ENCODE assay signal across 9 cellular contexts in the genomic region with DNA sequence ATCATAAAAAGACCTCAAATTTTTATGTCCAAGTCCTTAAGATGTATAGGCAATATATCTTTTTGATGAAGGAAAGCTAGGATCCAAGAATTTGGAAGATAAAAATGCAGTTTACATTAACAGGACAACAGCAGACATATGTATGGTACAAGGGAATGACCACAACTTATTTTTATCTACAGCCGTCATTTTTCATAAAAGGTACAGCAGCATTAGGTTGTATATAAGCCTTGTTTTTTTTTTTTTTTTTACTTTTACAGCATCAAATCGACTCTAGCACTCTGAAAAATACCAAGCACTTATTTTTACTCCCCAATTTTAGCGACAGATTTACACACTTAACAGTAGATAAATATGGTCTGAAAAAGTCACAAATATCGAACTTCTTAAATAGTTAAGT. TPM values are rescaled to one million over a fixed set of nuclear protein-coding genes. Genes with fewer than 3 reads are reported as not detected.
A peak's percentile ranks its signal among the peaks of the same experiment; 100 is the strongest.
DNase-seq lines count a peak whose midpoint lies in the region; ATAC-seq, FAIRE-seq and TF ChIP-seq lines count a peak whose summit lies in the region.
"Had no signal": no experiment of that assay in that cellular context is flagged by ENCODE, and none has a peak within 500 bp of the region (broad histone marks: within the 10 kb centered on the region; RNA-seq: fewer than 3 reads in every experiment).

No MANE protein-coding gene starts in this region.

- TF ChIP-seq POLR2A in A549 (IDR thresholded peaks at IDR 0.05; ENCODE audit: low read length), result no peak
- no peak for TF ChIP-seq POLR2A in GM12892 (IDR thresholded peaks at IDR 0.05; ENCODE audit: low read depth, low read length)

- 1% methylated on average over 4 of the region's 4 CpGs for WGBS in A549 (ENCODE audit: missing lambda C conversion rate)

- in situ Hi-C loops in brain microvascular endothelial cell (cut with HindIII; ENCODE audit: low pct_ligation_motif_present, low sequenced_read_pairs), result no loop called here

- H3K4me1 ChIP-seq in A549 (peaks cover 42% of the 10 kb centered on the region), mucosa of rectum (ENCODE audit: control insufficient read depth in 2 of 2, insufficient read depth in 2 of 2, low read length in 2 of 2) (peaks cover 24 to 26% of the 10 kb centered on the region in 2 donors)

- TF ChIP-seq EP300 in A549 (IDR thresholded peaks at IDR 0.05), result no peak

- H3K4me3 ChIP-seq in A549, result peak overlapping the region; percentile 97
- peak overlapping the region; percentile 66 for H3K4me3 ChIP-seq in HL-60 (replicated peaks; ENCODE audit: insufficient read depth, low read length)
- H3K4me3 ChIP-seq in brain microvascular endothelial cell (ENCODE audit: low read depth, low read length), result peak overlapping the region; percentile 88
- peak overlapping the region; percentile 85 to 93 for H3K4me3 ChIP-seq in mucosa of rectum (ENCODE audit: low read length in 2 of 2)

- TF ChIP-seq RAD21 in A549 (conservative IDR thresholded peaks at IDR 0.05 in 1 of 2, IDR thresholded peaks at IDR 0.05 in 1 of 2), result no peak

- DNase-seq in A549 (ENCODE audit: low read depth in 1 of 2, low spot score in 1 of 2) (no peak), HL-60 (ENCODE audit: low read depth in 1 of 2, low spot score in 1 of 2) (peak in 1 of 2 experiments; percentile 18), brain microvascular endothelial cell (no peak), iPS-NIHi7 (ENCODE audit: extremely low spot score) (no peak), NCI-H2081 treated with DMSO at 0.1 percent for 48 hours (lab: John Stamatoyannopoulos, UW) (no peak), GM12892 (ENCODE audit: insufficient read length) (no peak), NCI-H2029 treated with DMSO at 0.1 percent for 48 hours (lab: John Stamatoyannopoulos, UW) (no peak)
- DNase-seq: KBM-7 had no signal

- TF ChIP-seq CTCF in A549 (IDR thresholded peaks at IDR 0.05) (no peak), HL-60 (IDR thresholded peaks at IDR 0.05; ENCODE audit: insufficient read depth, low read length) (no peak), brain microvascular endothelial cell (IDR thresholded peaks at IDR 0.05; ENCODE audit: low read depth, low read length, missing control alignments) (no peak)

- CTCF ChIA-PET in A549 (lab: Yijun Ruan, JAX), result interaction anchor here (1.9 kb wide), 1 partner anchor 64 kb away, joined by 7 read pairs; no protein-coding TSS in a partner anchor

- H3K36me3 ChIP-seq in brain microvascular endothelial cell (replicated peaks) (peaks cover 19% of the 10 kb centered on the region), mucosa of rectum (ENCODE audit: control insufficient read depth in 2 of 2, insufficient read depth in 2 of 2, low read length in 2 of 2) (peaks cover 13 to 15% of the 10 kb centered on the region in 2 donors)

- peak overlapping the region; percentile 92 to 95 for H3K9ac ChIP-seq in mucosa of rectum (ENCODE audit: low read depth in 1 of 2, low read length in 2 of 2)

- H3K27ac ChIP-seq in A549 (peak overlapping the region; percentile 21 to 98; a peak in 5 of 6 replicates), HL-60 (replicated peaks) (peak overlapping the region; percentile 100), brain microvascular endothelial cell (no peak overlapping the region), mucosa of rectum (ENCODE audit: low read depth in 2 of 2, low read length in 2 of 2) (no peak overlapping the region)

- H3K4me2 ChIP-seq in A549, result peak overlapping the region; percentile 77

- no peak for ATAC-seq in A549

- H3K27me3 ChIP-seq in HL-60 (ENCODE audit: insufficient read depth, poor library complexity, severe bottlenecking), result no peaks in the 10 kb centered on the region
- H3K27me3 ChIP-seq in brain microvascular endothelial cell (replicated peaks), result no peaks in the 10 kb centered on the region
- H3K27me3 ChIP-seq in mucosa of rectum (ENCODE audit: control insufficient read depth in 2 of 2, insufficient read depth in 2 of 2, low read length in 2 of 2), result no peaks in the 10 kb centered on the region

- POLR2A ChIA-PET in A549 (lab: Yijun Ruan, JAX), result interaction anchor here (1.0 kb wide), 1 partner anchor 44 kb away, joined by 3 read pairs; no protein-coding TSS in a partner anchor

- no peaks in the 10 kb centered on the region for H3K9me3 ChIP-seq in A549
- no peaks in the 10 kb centered on the region for H3K9me3 ChIP-seq in mucosa of rectum (ENCODE audit: control insufficient read depth in 2 of 2, low read length in 2 of 2)

- FAIRE-seq in A549 (lab: Jason Lieb, UNC) (no peak), GM12892 (lab: Jason Lieb, UNC) (no peak)

TF ChIP-seq in A549, 52 proteins besides CTCF, POLR2A, EP300 and RAD21:
- no peak for TF ChIP-seq ESRRA (IDR thresholded peaks at IDR 0.05; ENCODE audit: borderline replicate concordance, low read length)
- TF ChIP-seq, protein P1, sequence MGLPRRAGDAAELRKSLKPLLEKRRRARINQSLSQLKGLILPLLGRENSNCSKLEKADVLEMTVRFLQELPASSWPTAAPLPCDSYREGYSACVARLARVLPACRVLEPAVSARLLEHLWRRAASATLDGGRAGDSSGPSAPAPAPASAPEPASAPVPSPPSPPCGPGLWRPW (IDR thresholded peaks at IDR 0.05), result no peak
- no peak for TF ChIP-seq CEBPB (IDR thresholded peaks at IDR 0.05)
- TF ChIP-seq KDM1A (IDR thresholded peaks at IDR 0.05; ENCODE audit: low read depth), result no peak
- TF ChIP-seq, protein P2, sequence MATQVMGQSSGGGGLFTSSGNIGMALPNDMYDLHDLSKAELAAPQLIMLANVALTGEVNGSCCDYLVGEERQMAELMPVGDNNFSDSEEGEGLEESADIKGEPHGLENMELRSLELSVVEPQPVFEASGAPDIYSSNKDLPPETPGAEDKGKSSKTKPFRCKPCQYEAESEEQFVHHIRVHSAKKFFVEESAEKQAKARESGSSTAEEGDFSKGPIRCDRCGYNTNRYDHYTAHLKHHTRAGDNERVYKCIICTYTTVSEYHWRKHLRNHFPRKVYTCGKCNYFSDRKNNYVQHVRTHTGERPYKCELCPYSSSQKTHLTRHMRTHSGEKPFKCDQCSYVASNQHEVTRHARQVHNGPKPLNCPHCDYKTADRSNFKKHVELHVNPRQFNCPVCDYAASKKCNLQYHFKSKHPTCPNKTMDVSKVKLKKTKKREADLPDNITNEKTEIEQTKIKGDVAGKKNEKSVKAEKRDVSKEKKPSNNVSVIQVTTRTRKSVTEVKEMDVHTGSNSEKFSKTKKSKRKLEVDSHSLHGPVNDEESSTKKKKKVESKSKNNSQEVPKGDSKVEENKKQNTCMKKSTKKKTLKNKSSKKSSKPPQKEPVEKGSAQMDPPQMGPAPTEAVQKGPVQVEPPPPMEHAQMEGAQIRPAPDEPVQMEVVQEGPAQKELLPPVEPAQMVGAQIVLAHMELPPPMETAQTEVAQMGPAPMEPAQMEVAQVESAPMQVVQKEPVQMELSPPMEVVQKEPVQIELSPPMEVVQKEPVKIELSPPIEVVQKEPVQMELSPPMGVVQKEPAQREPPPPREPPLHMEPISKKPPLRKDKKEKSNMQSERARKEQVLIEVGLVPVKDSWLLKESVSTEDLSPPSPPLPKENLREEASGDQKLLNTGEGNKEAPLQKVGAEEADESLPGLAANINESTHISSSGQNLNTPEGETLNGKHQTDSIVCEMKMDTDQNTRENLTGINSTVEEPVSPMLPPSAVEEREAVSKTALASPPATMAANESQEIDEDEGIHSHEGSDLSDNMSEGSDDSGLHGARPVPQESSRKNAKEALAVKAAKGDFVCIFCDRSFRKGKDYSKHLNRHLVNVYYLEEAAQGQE (IDR thresholded peaks at IDR 0.05), result no peak
- TF ChIP-seq, protein P3, sequence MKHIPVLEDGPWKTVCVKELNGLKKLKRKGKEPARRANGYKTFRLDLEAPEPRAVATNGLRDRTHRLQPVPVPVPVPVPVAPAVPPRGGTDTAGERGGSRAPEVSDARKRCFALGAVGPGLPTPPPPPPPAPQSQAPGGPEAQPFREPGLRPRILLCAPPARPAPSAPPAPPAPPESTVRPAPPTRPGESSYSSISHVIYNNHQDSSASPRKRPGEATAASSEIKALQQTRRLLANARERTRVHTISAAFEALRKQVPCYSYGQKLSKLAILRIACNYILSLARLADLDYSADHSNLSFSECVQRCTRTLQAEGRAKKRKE (CRISPR knock-in tag; IDR thresholded peaks at IDR 0.05; ENCODE audit: low read depth), result no peak
- no peak for TF ChIP-seq JUNB (IDR thresholded peaks at IDR 0.05)
- TF ChIP-seq POLR2AphosphoS2 (conservative IDR thresholded peaks at IDR 0.05; ENCODE audit: low read length), result no peak
- no peak for TF ChIP-seq RARB (CRISPR knock-in tag; IDR thresholded peaks at IDR 0.05)
TF ChIP-seq in A549: peak in this region for 0.

RNA-seq across cellular contexts. Expression of a gene that starts 1.3 kb away (rescaled TPM):
- 119 and 180 TPM in 2 replicates for polyA plus RNA-seq in A549 (2011; rRNA removed)
- 79.7 and 102 TPM in 2 replicates for polyA plus RNA-seq in A549 (2012; cell fraction: cytosol; rRNA removed)
- 74.1 and 125 TPM in 2 replicates for polyA plus RNA-seq in A549 (2012; cell fraction: nucleus; rRNA removed)
- polyA plus RNA-seq in A549 (2017; fragmentation: RNase III; extraction: RNeasy Plus Mini Kit Qiagen cat#74134 plus additional on column Dnase treatment), result 140 to 141 TPM (median 141 TPM) in 3 replicates
- polyA minus RNA-seq in A549 (2011; rRNA and poly(A)+ RNA removed), result 52.7 and 59.3 TPM in 2 replicates
- 157 TPM for polyA plus RNA-seq in GM12892 (2012; ENCODE audit: missing spikeins)

RNA-seq across cellular contexts. Expression of a gene that starts 19.2 kb away (rescaled TPM):
- polyA plus RNA-seq in A549 (2011; rRNA removed) (38.1 and 106 TPM in 2 replicates), A549 (2017; fragmentation: RNase III; extraction: RNeasy Plus Mini Kit Qiagen cat#74134 plus additional on column Dnase treatment) (34.4 to 37.5 TPM (median 36.1 TPM) in 3 replicates)
- 16.8 and 21.2 TPM in 2 replicates for polyA plus RNA-seq in A549 (2012; cell fraction: cytosol; rRNA removed)
- 12.3 and 16.1 TPM in 2 replicates for polyA plus RNA-seq in A549 (2012; cell fraction: nucleus; rRNA removed)
- polyA minus RNA-seq in A549 (2011; rRNA and poly(A)+ RNA removed), result 41.1 and 125 TPM in 2 replicates
- 112 TPM for polyA plus RNA-seq in GM12892 (2012; ENCODE audit: missing spikeins)

Comparison
In these comparisons a context has a peak if more than half of its experiments do, and no peak if none do; other contexts are left out.
1. H3K27ac ChIP-seq: peak in A549 (2 of 2) and HL-60 (single experiment); none in brain microvascular endothelial cell (single experiment) and mucosa of rectum (0 of 2).
2. Peak in every context shown above with its lines, with median percentiles within 50 percentile points of each other: H3K4me3 ChIP-seq.